Comparison of ENCODE assay signal across 8 cellular contexts in genomic region chr4:54228064-54228527, GRCh38. TPM values are rescaled to one million over a fixed set of nuclear protein-coding genes. Genes with fewer than 3 reads are reported as not detected.
DNase-seq lines count a peak whose midpoint lies in the region; ATAC-seq and TF ChIP-seq lines count a peak whose summit lies in the region.

No MANE protein-coding gene starts in this region.

- H3K4me1 Mint-ChIP-seq in chondrocyte (ENCODE audit: low read depth): peaks cover 51% of the 10 kb centered on the region

- TF ChIP-seq CTCF in chondrocyte (IDR thresholded peaks at IDR 0.05): peak; percentile 96

- peak; percentile 70 for ATAC-seq in left lobe of liver
- ATAC-seq in HG03045 (IDR thresholded peaks at IDR 0.05; ENCODE audit: unreplicated experiment): no peak
- ATAC-seq in HG02973 (IDR thresholded peaks at IDR 0.05; ENCODE audit: unreplicated experiment): no peak

- no peaks in the 10 kb centered on the region for H3K36me3 Mint-ChIP-seq in chondrocyte (ENCODE audit: low read depth)

- peak overlapping the region; percentile 94 for H3K27ac Mint-ChIP-seq in chondrocyte (ENCODE audit: unreplicated experiment)

- no peaks in the 10 kb centered on the region for H3K27me3 Mint-ChIP-seq in chondrocyte (ENCODE audit: low read depth)

- CTCF ChIA-PET in HEK293T (lab: Yijun Ruan, JAX): interaction anchor here (1.0 kb wide), 1 partner anchor 8 kb away, joined by 3 read pairs; no protein-coding TSS in a partner anchor

- peak overlapping the region; percentile 91 for H3K4me3 Mint-ChIP-seq in chondrocyte (ENCODE audit: unreplicated experiment)

- H3K9me3 Mint-ChIP-seq in chondrocyte (ENCODE audit: low read depth): no peaks in the 10 kb centered on the region

- POLR2A ChIA-PET in HEK293T (lab: Yijun Ruan, JAX): no interaction called here

- DNase-seq in EH (ENCODE audit: low read depth) (peak; percentile 82), HEK293T (ENCODE audit: extremely low spot score) (peak; percentile 75), SHP77 treated with DMSO at 0.1 percent for 48 hours (lab: John Stamatoyannopoulos, UW) (peak; percentile 72), chondrocyte (ENCODE audit: low spot score) (no peak), left lobe of liver (ENCODE audit: low spot score) (peak; percentile 71)
- DNase-seq in stimulated activated CD4-positive, alpha-beta T cell treated with anti-CD3 and anti-CD28 coated beads, TNF-alpha, amount 100 ng/mL, for 48 hours (ENCODE audit: low read depth in 3 of 3): peak in 2 of 3 donors; percentile 30 to 58

TF ChIP-seq in HEK293T, 16 proteins besides CTCF, POLR2A, EP300 and RAD21:
- TF ChIP-seq FOXK2 (IDR thresholded peaks at IDR 0.05) (no peak), BHLHE40 (IDR thresholded peaks at IDR 0.05; ENCODE audit: borderline replicate concordance) (no peak)

RNA-seq across cellular contexts. Expression of gene PDGFRA, which starts 1.0 kb away (rescaled TPM):
- total RNA-seq in chondrocyte (62.7 to 112 TPM (median 69.6 TPM) in 3 replicates), left lobe of liver (15.5 TPM)
